In genomic region chr17:49603720-49604119, GRCh38 we compare ENCODE assay signal across 13 cellular contexts. TPM values are rescaled to one million over a fixed set of nuclear protein-coding genes. Genes with fewer than 3 reads are reported as not detected.
DNase-seq lines count a peak whose midpoint lies in the region; TF ChIP-seq lines count a peak whose summit lies in the region.
"Had no signal": no experiment of that assay in that cellular context is flagged by ENCODE, and none has a peak within 500 bp of the region (broad histone marks: within the 10 kb centered on the region; RNA-seq: fewer than 3 reads in every experiment).

No MANE protein-coding gene starts in this region.

- no peak overlapping the region for H2BK12ac ChIP-seq in mesenchymal stem cell (ENCODE audit: low read length in 2 of 2)

- no peak overlapping the region for H2AFZ ChIP-seq in mesenchymal stem cell (ENCODE audit: low read depth, low read length)

- no peak overlapping the region for H3K4ac ChIP-seq in mesenchymal stem cell (ENCODE audit: low read depth in 1 of 2, low read length in 2 of 2)

- H3K9ac ChIP-seq in mesenchymal stem cell (ENCODE audit: low read length), result peak overlapping the region; percentile 62

- H3K23ac ChIP-seq in mesenchymal stem cell (ENCODE audit: low read length in 2 of 2), result no peak overlapping the region

- H3K27ac ChIP-seq in AG04450 (ENCODE audit: low read depth, low read length), result no peak overlapping the region
- H3K27ac ChIP-seq in mesenchymal stem cell (ENCODE audit: low read length, poor library complexity, severe bottlenecking), result no peak overlapping the region

- in situ Hi-C loops in SK-MEL-5 (cut with HindIII; ENCODE audit: low pct_unique_long_range_greater_than_20kb, low sequenced_read_pairs), result no loop called here

- peaks cover 7% of the 10 kb centered on the region for H3K79me1 ChIP-seq in mesenchymal stem cell (replicated peaks; ENCODE audit: low read length, poor library complexity, severe bottlenecking)

- H3K18ac ChIP-seq in mesenchymal stem cell (ENCODE audit: low read depth in 1 of 2, low read length in 2 of 2), result no peak overlapping the region

- H3K27me3 ChIP-seq in AG04450 (ENCODE audit: control insufficient read depth, insufficient read depth, low read length) (no peaks in the 10 kb centered on the region), mesenchymal stem cell (ENCODE audit: control insufficient read depth in 1 of 2, insufficient read depth in 1 of 2, low read length in 2 of 2) (no peaks in the 10 kb centered on the region)
- H3K27me3 ChIP-seq: left lung had no signal

- no peak overlapping the region for H4K8ac ChIP-seq in mesenchymal stem cell (ENCODE audit: low read length)

- H3K9me3 ChIP-seq in AG04450 (ENCODE audit: control insufficient read depth, insufficient read depth, low read length) (no peaks in the 10 kb centered on the region), mesenchymal stem cell (ENCODE audit: control insufficient read depth, low read length) (no peaks in the 10 kb centered on the region)
- H3K9me3 ChIP-seq: left lung had no signal

- CTCF ChIA-PET in AG04450 (lab: Charles Lee), result interaction anchor here (0.8 kb wide), 1 partner anchor 74 kb away, joined by 11 read pairs; no protein-coding TSS in a partner anchor

- H3K27me3 Mint-ChIP-seq in endothelial cell (ENCODE audit: unreplicated experiment), result peaks cover 3% of the 10 kb centered on the region
- H3K27me3 Mint-ChIP-seq: activated CD8-positive, alpha-beta memory T cell treated with anti-CD3 and anti-CD28 coated beads, Interleukin-2, amount 10 ng/mL, durations not matched to agents 7 days and 5 days had no signal

- peaks cover 8% of the 10 kb centered on the region for H3K4me1 Mint-ChIP-seq in endothelial cell (ENCODE audit: unreplicated experiment)

- DNase-seq in AG04450 (ENCODE audit: low read depth, low spot score), result no peak
- peak; percentile 9 for DNase-seq in SK-MEL-5 (ENCODE audit: low read depth, low spot score)
- no peak for DNase-seq in endothelial cell (ENCODE audit: low spot score)
- no peak for DNase-seq in mesenchymal stem cell
- DNase-seq in SHP77 (lab: John Stamatoyannopoulos, UW), result no peak
- no peak for DNase-seq in NCI-H82 treated with DMSO at 0.1 percent for 48 hours (lab: John Stamatoyannopoulos, UW; ENCODE audit: unreplicated experiment)
- no peak for DNase-seq in GM10266 (ENCODE audit: extremely low spot score)
- DNase-seq in SW 1271 (lab: John Stamatoyannopoulos, UW), result no peak
- DNase-seq: activated CD8-positive, alpha-beta memory T cell treated with anti-CD3 and anti-CD28 coated beads, Interleukin-2, amount 10 ng/mL, durations not matched to agents 7 days and 5 days; left lung; NCI-H1694; NCI-H510A had no signal

- no peaks in the 10 kb centered on the region for H3K9me3 Mint-ChIP-seq in endothelial cell (ENCODE audit: unreplicated experiment)
- H3K9me3 Mint-ChIP-seq: T-helper 1 cell treated with Interleukin-12 subunit alpha and Interleukin-12 subunit beta and Interleukin-4 antibody, amounts not matched to agents 30 μg/mL and 1 μg/mL, for 36 hours had no signal

- no peak overlapping the region for H2BK5ac ChIP-seq in mesenchymal stem cell (ENCODE audit: low read depth, low read length, poor library complexity, severe bottlenecking)

- H2AK5ac ChIP-seq in mesenchymal stem cell (ENCODE audit: low read length, severe bottlenecking), result no peak overlapping the region

- POLR2A ChIA-PET in AG04450 (lab: Yijun Ruan, JAX), result no interaction called here

- no peak overlapping the region for H3K27ac Mint-ChIP-seq in endothelial cell (ENCODE audit: unreplicated experiment)
- H3K27ac Mint-ChIP-seq: activated CD8-positive, alpha-beta memory T cell treated with anti-CD3 and anti-CD28 coated beads, Interleukin-2, amount 10 ng/mL, durations not matched to agents 7 days and 5 days; T-helper 1 cell treated with Interleukin-12 subunit alpha and Interleukin-12 subunit beta and Interleukin-4 antibody, amounts not matched to agents 30 μg/mL and 1 μg/mL, for 36 hours had no signal

- H3K36me3 Mint-ChIP-seq in endothelial cell (ENCODE audit: low read depth, unreplicated experiment), result peaks cover 39% of the 10 kb centered on the region

- WGBS in mesenchymal stem cell, result 60% methylated on average over 1 of the region's 2 CpGs

- H2BK120ac ChIP-seq in mesenchymal stem cell (ENCODE audit: low read depth, low read length), result no peak overlapping the region

- peaks cover 2% of the 10 kb centered on the region for H3K4me1 ChIP-seq in mesenchymal stem cell (ENCODE audit: control insufficient read depth, insufficient read depth, low read depth, low read length)

- H4K91ac ChIP-seq in mesenchymal stem cell (ENCODE audit: low read length), result no peak overlapping the region

- peak; percentile 13; the same call in 1 of the 2 replicates for TF ChIP-seq CTCF in AG04450 (IDR thresholded peaks at IDR 0.05; ENCODE audit: low read depth, low read length)
- TF ChIP-seq CTCF in endothelial cell (IDR thresholded peaks at IDR 0.05; ENCODE audit: unreplicated experiment), result peak; percentile 24
- no peak for TF ChIP-seq CTCF in GM10266 (IDR thresholded peaks at IDR 0.05; ENCODE audit: control insufficient read depth, insufficient read depth, low read depth, missing control alignments)

- peaks cover 28 to 83% of the 10 kb centered on the region in 2 experiments for H3K36me3 ChIP-seq in mesenchymal stem cell (ENCODE audit: control insufficient read depth in 1 of 2, insufficient read depth in 2 of 2, low read depth in 1 of 2, low read length in 2 of 2)

- no peak overlapping the region for H3K4me2 ChIP-seq in mesenchymal stem cell (ENCODE audit: low read length, poor library complexity, severe bottlenecking)

- no peak overlapping the region for H2BK15ac ChIP-seq in mesenchymal stem cell (ENCODE audit: low read depth, poor library complexity, severe bottlenecking)

- H3K14ac ChIP-seq in mesenchymal stem cell (ENCODE audit: low read length in 2 of 2), result no peak overlapping the region

- no peak overlapping the region for H3K4me3 Mint-ChIP-seq in endothelial cell (ENCODE audit: unreplicated experiment)
- H3K4me3 Mint-ChIP-seq: activated CD8-positive, alpha-beta memory T cell treated with anti-CD3 and anti-CD28 coated beads, Interleukin-2, amount 10 ng/mL, durations not matched to agents 7 days and 5 days; T-helper 1 cell treated with Interleukin-12 subunit alpha and Interleukin-12 subunit beta and Interleukin-4 antibody, amounts not matched to agents 30 μg/mL and 1 μg/mL, for 36 hours had no signal

- H3K4me3 ChIP-seq in AG04450 (ENCODE audit: low read depth, low read length), result no peak overlapping the region
- no peak overlapping the region for H3K4me3 ChIP-seq in mesenchymal stem cell (ENCODE audit: insufficient read depth in 1 of 2, low read depth in 1 of 2, low read length in 2 of 2)
- H3K4me3 ChIP-seq: left lung had no signal

RNA-seq across cellular contexts. Expression of gene NXPH3, which starts 28.0 kb away (rescaled TPM):
- 0.20 and 0.27 TPM in 2 replicates for polyA plus RNA-seq in AG04450 (2011; rRNA removed)
- polyA minus RNA-seq in AG04450 (2011; rRNA and poly(A)+ RNA removed), result 0.26 and 0.28 TPM in 2 replicates
- total RNA-seq in SK-MEL-5 (2014; rRNA removed; shearing (Covaris generic)), result 0.26 and 0.35 TPM in 2 replicates
- 0.15 TPM in 1 of 2 replicates, not detected in the other for polyA plus RNA-seq in SK-MEL-5 (2015; cell fraction: cytosol; rRNA removed)
- 0.05 TPM in 1 of 2 replicates, not detected in the other for polyA plus RNA-seq in SK-MEL-5 (2015; cell fraction: nucleus; rRNA removed)
- total RNA-seq in endothelial cell (ENCODE audit: unreplicated experiment), result 6.6 TPM
- 0.01 TPM for polyA plus RNA-seq in mesenchymal stem cell (2013, experiment 1 of 2)
- polyA plus RNA-seq in mesenchymal stem cell (2013, experiment 2 of 2), result 0.12 TPM
